12 cellular contexts compared by ENCODE assay signal in genomic region chr5:172104021-172104420, GRCh38.
DNase-seq lines count a peak whose midpoint lies in the region; ATAC-seq, FAIRE-seq and TF ChIP-seq lines count a peak whose summit lies in the region.
"Had no signal": no experiment of that assay in that cellular context is flagged by ENCODE, and none has a peak within 500 bp of the region (broad histone marks: within the 10 kb centered on the region; RNA-seq: fewer than 3 reads in every experiment).

No MANE protein-coding gene starts in this region.

- H3K4me1 ChIP-seq in kidney (ENCODE audit: control insufficient read depth in 1 of 2, insufficient read depth in 1 of 2, low read depth in 1 of 2, low read length in 2 of 2), result peaks cover 5 to 31% of the 10 kb centered on the region in 2 donors
- peaks cover 40% of the 10 kb centered on the region for H3K4me1 ChIP-seq in skeletal muscle satellite cell (ENCODE audit: control insufficient read depth, insufficient read depth, low read length)
- peaks cover 34% of the 10 kb centered on the region for H3K4me1 ChIP-seq in suprapubic skin

- no peak for FAIRE-seq in kidney (lab: Jason Lieb, UNC)

- H3K4me1 Mint-ChIP-seq in activated CD8-positive, alpha-beta T cell treated with anti-CD3 and anti-CD28 coated beads, Interleukin-2, amount 10 ng/mL, durations not matched to agents 7 days and 5 days (ENCODE audit: low read depth), result peaks cover 43% of the 10 kb centered on the region

- TF ChIP-seq CTCF in kidney (IDR thresholded peaks at IDR 0.05; ENCODE audit: borderline replicate concordance, extremely low read depth, insufficient read depth) (no peak), suprapubic skin (IDR thresholded peaks at IDR 0.05) (no peak), lower leg skin (IDR thresholded peaks at IDR 0.05) (no peak)

- TF ChIP-seq EP300 in Ishikawa (IDR thresholded peaks at IDR 0.05; ENCODE audit: borderline replicate concordance) (no peak), suprapubic skin (IDR thresholded peaks at IDR 0.05) (no peak)

- no peak for DNase-seq in activated CD8-positive, alpha-beta T cell treated with anti-CD3 and anti-CD28 coated beads, Interleukin-2, amount 10 ng/mL, durations not matched to agents 7 days and 5 days
- DNase-seq in kidney (peak; percentile 84), suprapubic skin (ENCODE audit: low spot score in 2 of 2) (no peak), lower leg skin (ENCODE audit: low spot score in 2 of 2) (no peak)
- no peak for DNase-seq in stimulated activated CD4-positive, alpha-beta T cell treated with anti-CD3 and anti-CD28 coated beads, Interleukin-2, amount 100 ng/mL, for 48 hours
- DNase-seq: NCI-H1105, NCI-H82, SHP77 treated with DMSO at 0.1 percent for 48 hours had no signal

- no peaks in the 10 kb centered on the region for H3K27me3 ChIP-seq in skeletal muscle satellite cell (ENCODE audit: control insufficient read depth, insufficient read depth, low read length)
- no peaks in the 10 kb centered on the region for H3K27me3 ChIP-seq in suprapubic skin
- H3K27me3 ChIP-seq: ascending aorta had no signal

- no peak overlapping the region for H3K4me3 ChIP-seq in kidney (ENCODE audit: low read length in 2 of 2)
- H3K4me3 ChIP-seq in skeletal muscle satellite cell (ENCODE audit: low read length), result peak overlapping the region; percentile 69
- H3K4me3 ChIP-seq in suprapubic skin, result no peak overlapping the region
- H3K4me3 ChIP-seq in lower leg skin (ENCODE audit: low read depth, poor library complexity, severe bottlenecking), result no peak overlapping the region
- H3K4me3 ChIP-seq: ascending aorta, lung had no signal

- H3K27ac ChIP-seq in kidney (ENCODE audit: low read depth in 2 of 2, low read length in 2 of 2) (no peak overlapping the region), suprapubic skin (no peak overlapping the region)
- H3K27ac ChIP-seq: ascending aorta had no signal

- H3K9ac ChIP-seq in kidney (ENCODE audit: low read length in 2 of 2), result no peak overlapping the region
- H3K9ac ChIP-seq in skeletal muscle satellite cell (ENCODE audit: low read depth, low read length), result peak overlapping the region; percentile 78

- WGBS in suprapubic skin, result 91% methylated on average over 6 of the region's 11 CpGs
- 88 to 92% methylated on average over 8 to 11 of the region's 11 CpGs for WGBS in lower leg skin, 2 donors

- H3K4me3 Mint-ChIP-seq in activated CD8-positive, alpha-beta T cell treated with anti-CD3 and anti-CD28 coated beads, Interleukin-2, amount 10 ng/mL, durations not matched to agents 7 days and 5 days, result no peak overlapping the region

- no peak for TF ChIP-seq POLR2A in suprapubic skin (IDR thresholded peaks at IDR 0.05)
- TF ChIP-seq POLR2A in lower leg skin (IDR thresholded peaks at IDR 0.05), result no peak

- no peak for ATAC-seq in activated CD8-positive, alpha-beta T cell treated with anti-CD3 and anti-CD28 coated beads, Interleukin-2, amount 10 ng/mL, durations not matched to agents 7 days and 5 days

- intact Hi-C loops in kidney (cut with DNase I), result no loop called here
- intact Hi-C loops in lower leg skin (cut with DNase I; ENCODE audit: low total_unique reads), result no loop called here

- POLR2A ChIA-PET in activated CD8-positive, alpha-beta T cell treated with anti-CD3 and anti-CD28 coated beads, Interleukin-2, amount 10 ng/mL, durations not matched to agents 7 days and 5 days (lab: Charles Lee), result interaction anchor here (0.6 kb wide), 1 partner anchor 116 kb away, joined by 3 read pairs; no protein-coding TSS in a partner anchor

- peak overlapping the region; percentile 57 for H3K27ac Mint-ChIP-seq in activated CD8-positive, alpha-beta T cell treated with anti-CD3 and anti-CD28 coated beads, Interleukin-2, amount 10 ng/mL, durations not matched to agents 7 days and 5 days

- H3K36me3 Mint-ChIP-seq in activated CD8-positive, alpha-beta T cell treated with anti-CD3 and anti-CD28 coated beads, Interleukin-2, amount 10 ng/mL, durations not matched to agents 7 days and 5 days (ENCODE audit: low read depth), result peaks cover 82% of the 10 kb centered on the region

- H3K36me3 ChIP-seq in kidney (ENCODE audit: control insufficient read depth in 1 of 2, insufficient read depth in 2 of 2, low read length in 2 of 2) (no peaks in the 10 kb centered on the region), skeletal muscle satellite cell (ENCODE audit: insufficient read depth, low read length) (peaks cover 8% of the 10 kb centered on the region), suprapubic skin (peaks cover 10% of the 10 kb centered on the region)

- peak overlapping the region; percentile 86 for H3K4me2 ChIP-seq in skeletal muscle satellite cell (ENCODE audit: low read length)

- H3K9me3 ChIP-seq in kidney (ENCODE audit: control insufficient read depth in 1 of 2, low read length in 2 of 2), result no peaks in the 10 kb centered on the region
- H3K9me3 ChIP-seq in skeletal muscle satellite cell (replicated peaks; ENCODE audit: low read length), result no peaks in the 10 kb centered on the region
- H3K9me3 ChIP-seq in suprapubic skin, result no peaks in the 10 kb centered on the region
- H3K9me3 ChIP-seq: ascending aorta had no signal

- no peaks in the 10 kb centered on the region for H3K27me3 Mint-ChIP-seq in activated CD8-positive, alpha-beta T cell treated with anti-CD3 and anti-CD28 coated beads, Interleukin-2, amount 10 ng/mL, durations not matched to agents 7 days and 5 days (ENCODE audit: low read depth)

- H3K9me3 Mint-ChIP-seq in activated CD8-positive, alpha-beta T cell treated with anti-CD3 and anti-CD28 coated beads, Interleukin-2, amount 10 ng/mL, durations not matched to agents 7 days and 5 days (ENCODE audit: insufficient read depth), result no peaks in the 10 kb centered on the region

- CTCF ChIA-PET in activated CD8-positive, alpha-beta T cell treated with anti-CD3 and anti-CD28 coated beads, Interleukin-2, amount 10 ng/mL, durations not matched to agents 7 days and 5 days (lab: Charles Lee), result interaction anchor here (9.4 kb wide), 1 partner anchor 84 kb away, joined by 136 read pairs; the partner anchor contains the start of gene STK10

- TF ChIP-seq RAD21 in Ishikawa (IDR thresholded peaks at IDR 0.05; ENCODE audit: low read depth), result no peak

TF ChIP-seq in Ishikawa, 13 proteins besides CTCF, POLR2A, EP300 and RAD21:
- TF ChIP-seq TCF12 (IDR thresholded peaks at IDR 0.05; ENCODE audit: low read depth) (no peak), CEBPB (IDR thresholded peaks at IDR 0.05) (0 out of 2 replicates have a peak, but pooled peaks have one; percentile 15)
